ENCODE assay signal across 18 cellular contexts in the genomic region with DNA sequence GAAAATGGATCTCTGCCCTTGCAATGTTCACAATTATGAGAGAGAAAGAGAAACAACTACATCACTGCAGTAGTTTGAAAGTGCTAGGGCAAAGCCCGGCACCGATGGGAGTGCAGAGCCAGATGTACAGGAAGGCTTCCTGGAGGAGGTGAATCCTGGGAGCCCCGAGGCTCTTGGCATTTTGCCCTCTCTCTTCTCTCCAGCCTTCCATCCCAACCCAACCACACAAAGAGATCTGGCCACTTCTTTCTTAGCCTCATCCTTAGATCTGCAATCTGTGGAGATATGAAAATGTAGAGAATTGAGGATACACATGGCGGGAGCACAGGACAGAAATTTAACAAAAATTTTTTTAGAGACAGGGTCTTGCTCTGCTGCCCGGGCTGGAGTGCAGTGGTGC.
"Had no signal": no experiment of that assay in that cellular context is flagged by ENCODE, and none has a peak within 500 bp of the region (broad histone marks: within the 10 kb centered on the region; RNA-seq: fewer than 3 reads in every experiment).

No MANE protein-coding gene starts in this region.

- H3K9me3 Mint-ChIP-seq: natural killer cell treated with Interleukin-12 subunit alpha and Interleukin-12 subunit beta and Interleukin-15 and Interleukin-18, amount 100 ng/mL, for 72 hours had no signal

- H3K9me3 ChIP-seq: colonic mucosa, ovary, right atrium auricular region, stomach, thoracic aorta, transverse colon had no signal

- H3K27me3 ChIP-seq: ovary had no signal

- H3K27ac Mint-ChIP-seq: natural killer cell treated with Interleukin-12 subunit alpha and Interleukin-12 subunit beta and Interleukin-15 and Interleukin-18, amount 100 ng/mL, for 72 hours had no signal

- ATAC-seq: left colon; left ventricle myocardium superior; natural killer cell treated with Interleukin-12 subunit alpha and Interleukin-12 subunit beta and Interleukin-15 and Interleukin-18, amount 100 ng/mL, for 72 hours had no signal

- H3K4me3 ChIP-seq: colonic mucosa, hepatocyte, lung, ovary, right atrium auricular region, stomach, thoracic aorta, transverse colon had no signal

- H3K27ac ChIP-seq: colonic mucosa, ovary, right atrium auricular region, stomach, thoracic aorta, transverse colon had no signal

- DNase-seq: colonic mucosa; effector CD4-positive, alpha-beta T cell; foreskin melanocyte; left colon; left ventricle myocardium superior; mesenchymal stem cell; midbrain; ovary; small intestine; stimulated activated CD4-positive, alpha-beta T cell treated with anti-CD3 and anti-CD28 coated beads, Interleukin-12 subunit alpha, Interleukin-12 subunit beta, amount 100 ng/mL, for 4 hours; stimulated activated naive CD4-positive, alpha-beta T cell; stomach; transverse colon had no signal

- H3K79me2 ChIP-seq: hepatocyte had no signal

- H2AFZ ChIP-seq: hepatocyte had no signal

- H3K36me3 ChIP-seq: colonic mucosa, ovary, right atrium auricular region, thoracic aorta, transverse colon had no signal

- H3K4me3 Mint-ChIP-seq: natural killer cell treated with Interleukin-12 subunit alpha and Interleukin-12 subunit beta and Interleukin-15 and Interleukin-18, amount 100 ng/mL, for 72 hours had no signal
